ENCODE assay signal across 17 cellular contexts in the genomic region with DNA sequence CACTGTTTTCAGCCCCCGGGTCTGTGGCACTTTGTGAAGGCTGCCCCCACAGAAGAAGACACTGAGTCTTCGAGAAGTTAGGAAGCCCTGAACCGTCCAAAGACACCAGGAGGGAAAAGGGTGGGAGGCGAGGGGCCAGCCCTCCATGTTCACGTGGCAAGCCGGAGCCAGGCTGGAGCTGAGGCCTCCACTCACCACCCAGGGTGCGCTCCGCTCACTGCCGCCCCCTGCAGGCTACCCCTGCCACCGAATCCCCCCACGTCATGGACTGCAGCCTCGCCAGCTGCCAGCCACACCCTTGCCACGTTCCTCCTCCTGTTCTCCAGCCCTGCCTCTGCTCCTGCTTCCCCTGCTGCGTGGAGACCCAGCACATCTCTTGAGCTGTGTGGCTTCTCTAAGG. TPM values are rescaled to one million over a fixed set of nuclear protein-coding genes. Genes with fewer than 3 reads are reported as not detected.
A peak's percentile ranks its signal among the peaks of the same experiment; 100 is the strongest.
DNase-seq lines count a peak whose midpoint lies in the region; ATAC-seq and TF ChIP-seq lines count a peak whose summit lies in the region.
"Had no signal": no experiment of that assay in that cellular context is flagged by ENCODE, and none has a peak within 500 bp of the region (broad histone marks: within the 10 kb centered on the region; RNA-seq: fewer than 3 reads in every experiment).

No MANE protein-coding gene starts in this region.

- no peaks in the 10 kb centered on the region for H3K9me3 ChIP-seq in transverse colon
- H3K9me3 ChIP-seq: BLaER1 had no signal

- peak; percentile 46 for DNase-seq in stimulated activated CD4-positive, alpha-beta T cell treated with anti-CD3 and anti-CD28 coated beads, Interleukin-15, amount 100 ng/mL, for 24 hours
- no peak for DNase-seq in stimulated activated CD4-positive, alpha-beta T cell treated with anti-CD3 and anti-CD28 coated beads, Interleukin-4, amount 100 ng/mL, for 1 hour
- no peak for DNase-seq in HFFc6
- DNase-seq in UCSD-AML1 (lab: John Stamatoyannopoulos, UW; ENCODE audit: unreplicated experiment) = peak; percentile 14
- peak; percentile 62 for DNase-seq in stimulated activated CD8-positive, alpha-beta memory T cell treated with anti-CD3 and anti-CD28 coated beads, Interleukin-4, amount 100 ng/mL, for 48 hours
- no peak for DNase-seq in transverse colon
- no peak for DNase-seq in kidney glomerular epithelial cell (lab: John Stamatoyannopoulos, UW)
- DNase-seq: activated CD4-positive, alpha-beta T cell treated with anti-CD3 and anti-CD28 coated beads for 1 hour; activated gamma-delta T cell; GDM1; NCI-H2081; NK-92 treated with Interleukin-12 subunit alpha and Interleukin-12 subunit beta, amount 100 ng/mL, for 24 hours; retina; stomach had no signal

- H3K36me3 Mint-ChIP-seq in HFFc6 (ENCODE audit: low read depth) = no peaks in the 10 kb centered on the region

- no peaks in the 10 kb centered on the region for H3K4me1 ChIP-seq in transverse colon
- H3K4me1 ChIP-seq: BLaER1, stomach had no signal

- H3K4me3 Mint-ChIP-seq in HFFc6 = no peak overlapping the region

- no peaks in the 10 kb centered on the region for H3K9me3 Mint-ChIP-seq in HFFc6

- ATAC-seq in GM18520 (IDR thresholded peaks at IDR 0.05; ENCODE audit: unreplicated experiment) = no peak

- no peak overlapping the region for H3K27ac ChIP-seq in transverse colon
- H3K27ac ChIP-seq: BLaER1, stomach had no signal

- TF ChIP-seq POLR2A in transverse colon (IDR thresholded peaks at IDR 0.05) = no peak

- no peaks in the 10 kb centered on the region for H3K36me3 ChIP-seq in transverse colon
- H3K36me3 ChIP-seq: BLaER1, stomach had no signal

- H3K4me3 ChIP-seq in transverse colon = no peak overlapping the region
- H3K4me3 ChIP-seq: BLaER1, stomach had no signal

- peaks cover 35% of the 10 kb centered on the region for H3K27me3 ChIP-seq in transverse colon

- TF ChIP-seq CTCF in HFFc6 (IDR thresholded peaks at IDR 0.05) = peak; percentile 41; the same call in 1 of the 2 replicates
- no peak for TF ChIP-seq CTCF in transverse colon (IDR thresholded peaks at IDR 0.05)

- 64% methylated on average over 14 of the region's 14 CpGs; no CpG with 5 or more reads in 1 of the 2 donors for WGBS in transverse colon (ENCODE audit: low coverage in 1 of 2), 2 donors

- peaks cover 38% of the 10 kb centered on the region for H3K27me3 Mint-ChIP-seq in HFFc6 (ENCODE audit: insufficient read depth)

- no peak overlapping the region for H3K27ac Mint-ChIP-seq in HFFc6

- no peak for TF ChIP-seq EP300 in transverse colon (IDR thresholded peaks at IDR 0.05; ENCODE audit: low read depth)

- in situ Hi-C loops in transverse colon (cut with MboI; ENCODE audit: low pct_ligation_motif_present in 1 of 4, low pct_unique_long_range_greater_than_20kb in 1 of 4, low sequenced_read_pairs in 3 of 4) = loop anchor here in 3 of 4 donors (25.0 kb wide), 1 partner anchor 363 kb away; no protein-coding TSS in a partner anchor

- no peaks in the 10 kb centered on the region for H3K4me1 Mint-ChIP-seq in HFFc6 (ENCODE audit: low read depth)

- intact Hi-C loops in transverse colon (cut with DNase I; ENCODE audit: low total_unique reads) = no loop called here

RNA-seq across cellular contexts. Expression of gene EN2, which starts 59.0 kb away (rescaled TPM):
- total RNA-seq in HFFc6 (2021; fragmentation: NEBNext Ultra II Directional; extraction: Animal tissue kit (Norgen Biotek cat#: 25700)) = not detected
- not detected for total RNA-seq in transverse colon
- total RNA-seq: bronchial epithelial cell, stomach had no signal

Comparison
In these comparisons a context has a peak if more than half of its experiments do, and no peak if none do; other contexts are left out.
1. DNase-seq: peak in stimulated activated CD4-positive, alpha-beta T cell treated with anti-CD3 and anti-CD28 coated beads, Interleukin-15, amount 100 ng/mL, for 24 hours (single experiment), UCSD-AML1 (single experiment) and stimulated activated CD8-positive, alpha-beta memory T cell treated with anti-CD3 and anti-CD28 coated beads, Interleukin-4, amount 100 ng/mL, for 48 hours (single experiment); none in stimulated activated CD4-positive, alpha-beta T cell treated with anti-CD3 and anti-CD28 coated beads, Interleukin-4, amount 100 ng/mL, for 1 hour (single experiment), HFFc6 (single experiment), transverse colon (single experiment) and kidney glomerular epithelial cell (single experiment).